ENCODE assay signal across 19 cellular contexts in the genomic region with DNA sequence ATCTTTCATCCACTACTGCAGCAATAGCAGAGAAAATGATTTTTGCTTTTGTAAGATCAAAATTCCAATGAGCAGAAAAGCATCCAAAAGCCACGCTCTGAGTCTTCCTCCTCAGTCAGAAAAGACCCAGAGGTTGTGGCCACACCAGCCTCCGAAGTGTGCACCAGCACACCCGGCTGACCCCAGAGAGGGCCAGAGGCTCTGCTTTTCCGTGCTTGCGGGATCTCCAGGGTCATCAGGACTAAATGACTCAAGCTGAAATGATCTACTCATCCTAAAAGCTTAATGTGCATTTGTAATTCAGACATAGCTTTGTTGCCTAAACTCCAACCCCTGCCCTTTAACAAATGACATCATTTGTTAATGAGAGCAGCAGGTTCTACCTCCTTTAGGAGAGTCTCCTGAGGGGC. TPM values are rescaled to one million over a fixed set of nuclear protein-coding genes. Genes with fewer than 3 reads are reported as not detected.
DNase-seq lines count a peak whose midpoint lies in the region; TF ChIP-seq lines count a peak whose summit lies in the region.
"Had no signal": no experiment of that assay in that cellular context is flagged by ENCODE, and none has a peak within 500 bp of the region (broad histone marks: within the 10 kb centered on the region; RNA-seq: fewer than 3 reads in every experiment).

No MANE protein-coding gene starts in this region.

- H3K27me3 ChIP-seq in tibial artery: no peaks in the 10 kb centered on the region
- H3K27me3 ChIP-seq: testis had no signal

- H3K36me3 ChIP-seq in tibial artery: no peaks in the 10 kb centered on the region

- TF ChIP-seq CTCF in fibroblast of villous mesenchyme (IDR thresholded peaks at IDR 0.05; ENCODE audit: insufficient read depth, low read depth, low read length) (no peak), tibial artery (IDR thresholded peaks at IDR 0.05) (no peak), GM10266 (IDR thresholded peaks at IDR 0.05; ENCODE audit: control insufficient read depth, insufficient read depth, low read depth, missing control alignments) (no peak)

- H3K4me3 ChIP-seq in fibroblast of villous mesenchyme (ENCODE audit: low read depth, low read length) (no peak overlapping the region), tibial artery (peak overlapping the region in 1 of 2 donors; percentile 29)
- H3K4me3 ChIP-seq: skin epidermis, testis had no signal

- intact Hi-C loops in tibial artery (cut with DNase I; ENCODE audit: low total_unique reads): no loop called here

- H3K9me3 ChIP-seq in tibial artery: no peaks in the 10 kb centered on the region
- H3K9me3 ChIP-seq: testis had no signal

- H3K4me1 ChIP-seq in tibial artery: peaks cover 0 to 55% (median 7%) of the 10 kb centered on the region in 4 donors
- H3K4me1 ChIP-seq: parathyroid adenoma, testis had no signal

- DNase-seq in GM03348 (ENCODE audit: low spot score): peak; percentile 68
- peak; percentile 95 for DNase-seq in RPMI7951 (ENCODE audit: low read depth)
- peak; percentile 51 for DNase-seq in fibroblast of villous mesenchyme (ENCODE audit: low read depth)
- DNase-seq in tibial artery: no peak
- no peak for DNase-seq in kidney tubule cell (ENCODE audit: low spot score)
- DNase-seq in stimulated activated naive CD4-positive, alpha-beta T cell treated with Interleukin-2 at 50 U/mL for 16 hours (lab: John Stamatoyannopoulos, UW): no peak
- no peak for DNase-seq in GM10266 (ENCODE audit: extremely low spot score)
- DNase-seq: activated B cell treated with CpG ODN at 0.5 μM for 24 hours; DMS53; NCI-H2029; NCI-H510A; Right ventricle myocardium superior; stimulated activated CD4-positive, alpha-beta T cell treated with anti-CD3 and anti-CD28 coated beads, Interleukin-4, amount 100 ng/mL, for 4 hours; T-helper 17 cell; testis had no signal

- H3K27ac ChIP-seq in tibial artery: peak overlapping the region; percentile 82 to 90
- H3K27ac ChIP-seq: parathyroid adenoma, testis had no signal

RNA-seq across cellular contexts. Expression of gene RXFP2, which starts 16.5 kb away (rescaled TPM):
- 1.1 and 1.2 TPM in 2 replicates for total RNA-seq in RPMI7951 (2014; rRNA removed; shearing (Covaris generic))
- not detected in 2 replicates for total RNA-seq in fibroblast of villous mesenchyme
- total RNA-seq: activated B cell treated with CpG ODN at 0.5 μM for 24 hours; activated T-helper 17 cell treated with anti-CD3 and anti-CD28 coated beads, Interleukin-2, amount 50 U/mL, for 72 hours; liver; Right ventricle myocardium superior; T-helper 17 cell had no signal

Comparison
In these comparisons a context has a peak if more than half of its experiments do, and no peak if none do; other contexts are left out.
1. DNase-seq: peak in GM03348 (single experiment), RPMI7951 (single experiment) and fibroblast of villous mesenchyme (single experiment); none in tibial artery (0 of 2), kidney tubule cell (single experiment), stimulated activated naive CD4-positive, alpha-beta T cell treated with Interleukin-2 at 50 U/mL for 16 hours (single experiment) and GM10266 (single experiment).